ENCODE assay signal across 15 cellular contexts in the genomic region with DNA sequence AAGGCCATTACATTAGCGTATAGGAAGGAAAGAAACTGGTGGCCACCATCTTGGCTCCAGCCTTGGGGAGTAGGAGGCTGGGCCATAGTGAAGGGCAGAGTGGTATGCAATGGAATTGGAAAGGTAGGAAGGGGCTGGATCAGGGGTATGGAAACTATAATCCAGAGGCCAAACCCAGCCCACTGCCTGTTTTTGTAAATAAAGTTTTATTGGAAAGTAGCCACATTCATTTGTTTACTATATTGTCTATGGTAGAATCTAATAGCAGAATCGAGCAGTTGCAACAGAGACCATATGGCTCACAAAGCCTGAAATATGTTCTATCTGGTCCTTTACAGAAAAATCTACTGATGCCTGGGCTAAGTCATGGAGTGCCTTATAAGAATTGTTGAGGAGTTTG.
"Had no signal": no experiment of that assay in that cellular context is flagged by ENCODE, and none has a peak within 500 bp of the region (broad histone marks: within the 10 kb centered on the region; RNA-seq: fewer than 3 reads in every experiment).

No MANE protein-coding gene starts in this region.

- H3K9me3 ChIP-seq: adrenal gland, colonic mucosa, gastrocnemius medialis, suprapubic skin had no signal

- H3K4me1 ChIP-seq: colonic mucosa had no signal

- DNase-seq: activated CD4-positive, alpha-beta T cell treated with anti-CD3 and anti-CD28 coated beads, Interleukin-2, amount 50 U/mL, for 4 hours; activated CD4-positive, CD25-positive, alpha-beta regulatory T cell; activated gamma-delta T cell; colonic mucosa; effector CD8-positive, alpha-beta T cell; gastrocnemius medialis; heart right ventricle; mammary epithelial cell; stimulated activated CD4-positive, alpha-beta T cell treated with anti-CD3 and anti-CD28 coated beads, Interleukin-2, amount 100 ng/mL, for 24 hours; stimulated activated naive CD8-positive, alpha-beta T cell treated with anti-CD3 and anti-CD28 coated beads, Interleukin-15, Interleukin-2, amounts not matched to agents 100 U/mL and 50 U/mL, for 24 hours; upper lobe of right lung had no signal

- H3K27ac ChIP-seq: colonic mucosa, suprapubic skin, upper lobe of right lung had no signal

- H3K4me3 Mint-ChIP-seq: neural crest cell had no signal

- H3K36me3 ChIP-seq: adrenal gland, colonic mucosa, gastrocnemius medialis, heart right ventricle, suprapubic skin, upper lobe of right lung had no signal

- H3K4me1 Mint-ChIP-seq: neural crest cell had no signal

- H3K4me3 ChIP-seq: adrenal gland, colonic mucosa, gastrocnemius medialis, heart right ventricle, suprapubic skin, upper lobe of right lung had no signal

- ATAC-seq: heart right ventricle, sciatic nerve had no signal

- H3K27me3 ChIP-seq: adrenal gland, colonic mucosa, gastrocnemius medialis, heart right ventricle, suprapubic skin, upper lobe of right lung had no signal
